ENCODE assay signal across 22 cellular contexts in genomic region chr1:150225546-150225945, GRCh38. TPM values are rescaled to one million over a fixed set of nuclear protein-coding genes. Genes with fewer than 3 reads are reported as not detected.
"Had no signal": no experiment of that assay in that cellular context is flagged by ENCODE, and none has a peak within 500 bp of the region (broad histone marks: within the 10 kb centered on the region; RNA-seq: fewer than 3 reads in every experiment).

No MANE protein-coding gene starts in this region.

- DNase-seq: cerebellar nuclear complex; dermis blood vessel endothelial cell; heart left ventricle; hypothalamus; mammary epithelial cell; occipital lobe; pancreas; right cardiac atrium; small intestine; stimulated activated CD4-positive, alpha-beta T cell treated with anti-CD3 and anti-CD28 coated beads, Interleukin-12 subunit alpha, Interleukin-12 subunit beta, amount 100 ng/mL, for 4 hours; stomach; substantia nigra; transverse colon had no signal

- H3K27me3 ChIP-seq: heart left ventricle, neural progenitor cell, pancreas, stomach, transverse colon had no signal

- H3K4me1 ChIP-seq: heart left ventricle, neural progenitor cell, pancreas, stomach, transverse colon had no signal

- H3K9me3 Mint-ChIP-seq: natural killer cell treated with Interleukin-12 subunit alpha and Interleukin-12 subunit beta and Interleukin-15 and Interleukin-18, amount 100 ng/mL, for 72 hours; neural progenitor cell had no signal

- H3K27ac ChIP-seq: heart left ventricle, neural progenitor cell, pancreas, stomach, thoracic aorta, transverse colon had no signal

- H3K4me3 Mint-ChIP-seq: natural killer cell treated with Interleukin-12 subunit alpha and Interleukin-12 subunit beta and Interleukin-15 and Interleukin-18, amount 100 ng/mL, for 72 hours; neural progenitor cell had no signal

- H3K4me1 Mint-ChIP-seq: neural progenitor cell had no signal

- H3K27me3 Mint-ChIP-seq: natural killer cell treated with Interleukin-12 subunit alpha and Interleukin-12 subunit beta and Interleukin-15 and Interleukin-18, amount 100 ng/mL, for 72 hours; progenitor cell of endocrine pancreas had no signal

- H3K9me3 ChIP-seq: heart left ventricle, pancreas, stomach, thoracic aorta, transverse colon had no signal

- H3K27ac Mint-ChIP-seq: neural progenitor cell, progenitor cell of endocrine pancreas had no signal

- H3K4me2 ChIP-seq: neural progenitor cell had no signal

- ATAC-seq: esophagus mucosa; heart left ventricle; left lobe of liver; natural killer cell treated with Interleukin-12 subunit alpha and Interleukin-12 subunit beta and Interleukin-15 and Interleukin-18, amount 100 ng/mL, for 72 hours; pancreas; right cardiac atrium had no signal

- H2AFZ ChIP-seq: neural progenitor cell had no signal

- H3K4me3 ChIP-seq: heart left ventricle, neural progenitor cell, pancreas, stomach, thoracic aorta, transverse colon had no signal

RNA-seq across cellular contexts. Expression of gene CA14, which starts 32.0 kb away (rescaled TPM):
- total RNA-seq: dermis blood vessel endothelial cell; fibroblast of lung; glomerular endothelial cell; mammary epithelial cell; myocyte; natural killer cell treated with Interleukin-12 subunit alpha and Interleukin-12 subunit beta and Interleukin-15 and Interleukin-18, amount 100 ng/mL, for 72 hours; thoracic aorta had no signal
